8 cellular contexts compared by ENCODE assay signal in the genomic region with DNA sequence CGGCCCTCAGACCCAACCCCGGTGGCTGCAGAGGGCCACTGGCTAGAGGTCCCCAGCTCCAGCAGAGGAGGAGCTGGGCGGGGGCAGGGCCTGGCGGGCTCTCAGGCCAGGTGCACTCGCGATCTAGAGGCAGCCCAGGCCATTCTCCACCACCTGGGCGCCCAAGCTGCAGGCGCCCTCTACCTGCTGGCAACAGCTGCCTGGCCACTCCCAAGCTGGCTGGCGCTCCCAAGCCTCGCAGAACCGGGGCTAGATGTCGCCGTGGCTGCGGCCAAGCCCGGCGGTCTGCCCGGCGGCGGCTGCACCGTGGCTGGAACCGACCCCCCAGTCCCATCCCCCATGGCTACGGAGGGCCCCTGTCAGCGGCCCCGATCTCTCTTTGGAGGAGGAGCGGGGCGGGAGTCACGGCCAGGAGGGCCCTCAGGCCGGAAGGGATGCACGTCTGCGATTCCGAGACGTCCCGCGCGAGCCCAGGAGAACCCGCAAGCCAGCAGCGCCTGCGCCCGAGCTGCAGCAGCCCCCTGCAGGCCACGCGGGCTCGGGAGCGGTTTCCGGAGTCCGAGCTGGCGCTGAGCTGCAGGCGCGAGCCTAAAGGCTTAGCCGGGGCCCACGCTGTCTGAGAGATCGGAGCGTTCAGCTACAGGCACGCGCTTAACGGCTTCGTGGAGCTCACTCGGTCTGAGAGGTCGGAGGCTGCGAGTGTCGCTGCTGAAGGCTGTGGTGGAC. TPM values are rescaled to one million over a fixed set of nuclear protein-coding genes. Genes with fewer than 3 reads are reported as not detected.
A peak's percentile ranks its signal among the peaks of the same experiment; 100 is the strongest.
DNase-seq lines count a peak whose midpoint lies in the region; ATAC-seq and TF ChIP-seq lines count a peak whose summit lies in the region.

No MANE protein-coding gene starts in this region.

- WGBS in gastroesophageal sphincter (ENCODE audit: low coverage in 1 of 2), 2 donors, result no CpG with 5 or more reads among the region's 60 CpGs

- peaks cover 42% of the 10 kb centered on the region for H3K27me3 ChIP-seq in CD8-positive, alpha-beta T cell (ENCODE audit: insufficient read depth, low read length)
- H3K27me3 ChIP-seq in gastroesophageal sphincter, result peaks cover 99% of the 10 kb centered on the region

- intact Hi-C loops in CD8-positive, alpha-beta T cell (cut with DNase I, micrococcal nuclease), result loop anchor here (2.0 to 5.0 kb wide), 2 partner anchors 42 to 156 kb away; no protein-coding TSS in a partner anchor
- intact Hi-C loops in OCI-LY7 (cut with micrococcal nuclease; ENCODE audit: unreplicated experiment), result no loop called here
- intact Hi-C loops in activated naive CD4-positive, alpha-beta T cell treated with anti-CD3 and anti-CD28 coated beads for 36 hours (cut with micrococcal nuclease), result loop anchor here (1.0 to 5.0 kb wide), 2 partner anchors 44 to 298 kb away; no protein-coding TSS in a partner anchor

- no TSS peak for BruUV-seq in OCI-LY7 (replicated peaks; lab: Mats Ljungman, UMichigan)

- no peak overlapping the region for H3K27ac ChIP-seq in CD8-positive, alpha-beta T cell (ENCODE audit: low read depth, low read length)
- H3K27ac ChIP-seq in OCI-LY7 (ENCODE audit: low read depth, low read length, poor library complexity, severe bottlenecking) (no peak overlapping the region), gastroesophageal sphincter (no peak overlapping the region)

- peaks cover 23% of the 10 kb centered on the region for H3K4me1 ChIP-seq in CD8-positive, alpha-beta T cell (ENCODE audit: insufficient read depth, low read length)
- peaks cover 3% of the 10 kb centered on the region for H3K4me1 ChIP-seq in OCI-LY7 (ENCODE audit: insufficient read depth, low read length, poor library complexity, severe bottlenecking)
- H3K4me1 ChIP-seq in gastroesophageal sphincter, result peaks cover 3 to 30% (median 27%) of the 10 kb centered on the region in 3 donors

- no peak overlapping the region for H2AFZ ChIP-seq in OCI-LY7 (ENCODE audit: low read length)

- peak overlapping the region; percentile 59 for H3K4me3 ChIP-seq in CD8-positive, alpha-beta T cell (ENCODE audit: low read depth, low read length)
- H3K4me3 ChIP-seq in OCI-LY7 (ENCODE audit: low read depth, low read length, poor library complexity, severe bottlenecking) (peak overlapping the region; percentile 14), gastroesophageal sphincter (peak overlapping the region in 1 of 2 donors; percentile 22)

- H4K20me1 ChIP-seq in OCI-LY7 (ENCODE audit: insufficient read depth, low read length), result no peaks in the 10 kb centered on the region

- peaks cover 18% of the 10 kb centered on the region for H3K4me1 Mint-ChIP-seq in CD8-positive, alpha-beta T cell (ENCODE audit: low read depth)
- no peaks in the 10 kb centered on the region for H3K4me1 Mint-ChIP-seq in HFFc6 (ENCODE audit: low read depth)
- peaks cover 9% of the 10 kb centered on the region for H3K4me1 Mint-ChIP-seq in activated naive CD4-positive, alpha-beta T cell treated with anti-CD3 and anti-CD28 coated beads for 36 hours (ENCODE audit: low read depth)
- H3K4me1 Mint-ChIP-seq in osteocyte (ENCODE audit: unreplicated experiment), result peaks cover 7% of the 10 kb centered on the region

- peak overlapping the region; percentile 85 for H3K4me3 Mint-ChIP-seq in CD8-positive, alpha-beta T cell
- H3K4me3 Mint-ChIP-seq in HFFc6 (peak overlapping the region; percentile 30; the same call in 1 of the 2 replicates), osteocyte (ENCODE audit: unreplicated experiment) (peak overlapping the region; percentile 76)
- peak overlapping the region; percentile 81 for H3K4me3 Mint-ChIP-seq in activated naive CD4-positive, alpha-beta T cell treated with anti-CD3 and anti-CD28 coated beads for 36 hours

- CTCF ChIA-PET in CD8-positive, alpha-beta T cell (lab: Charles Lee), result interaction anchor here (0.6 kb wide), 1 partner anchor 16 kb away, joined by 3 read pairs; no protein-coding TSS in a partner anchor
- CTCF ChIA-PET in OCI-LY7 (lab: Charles Lee; ENCODE audit: unreplicated experiment), result interaction anchor here (0.6 kb wide), 1 partner anchor 216 kb away, joined by 3 read pairs; no protein-coding TSS in a partner anchor
- CTCF ChIA-PET in activated naive CD4-positive, alpha-beta T cell treated with anti-CD3 and anti-CD28 coated beads for 36 hours (lab: Charles Lee), result interaction anchor here (0.6 to 1.6 kb wide), 9 partner anchors 16 to 195 kb away, joined by 3 to 6 read pairs (median 3); partner anchors contain the start of gene IPPK

- peaks cover 44% of the 10 kb centered on the region for H3K27me3 Mint-ChIP-seq in CD8-positive, alpha-beta T cell (ENCODE audit: low read depth)
- H3K27me3 Mint-ChIP-seq in HFFc6 (ENCODE audit: insufficient read depth) (peaks cover 34% of the 10 kb centered on the region), osteocyte (ENCODE audit: unreplicated experiment) (peaks cover 60% of the 10 kb centered on the region)
- peaks cover 44% of the 10 kb centered on the region for H3K27me3 Mint-ChIP-seq in activated naive CD4-positive, alpha-beta T cell treated with anti-CD3 and anti-CD28 coated beads for 36 hours (ENCODE audit: low read depth)

- TF ChIP-seq CTCF in CD8-positive, alpha-beta T cell (IDR thresholded peaks at IDR 0.05), result no peak
- 0 out of 2 replicates have a peak, but pooled peaks have one; percentile 18 for TF ChIP-seq CTCF in HFFc6 (IDR thresholded peaks at IDR 0.05)
- TF ChIP-seq CTCF in OCI-LY7 (conservative IDR thresholded peaks at IDR 0.05; ENCODE audit: low read length), result peak; percentile 54
- TF ChIP-seq CTCF in gastroesophageal sphincter (IDR thresholded peaks at IDR 0.05), result peak in 3 of 4 experiments; percentile 23 to 46 (median 40)
- TF ChIP-seq CTCF in osteocyte (IDR thresholded peaks at IDR 0.05), result peak; percentile 46

- H3K27ac Mint-ChIP-seq in CD8-positive, alpha-beta T cell, result no peak overlapping the region
- H3K27ac Mint-ChIP-seq in HFFc6 (no peak overlapping the region), osteocyte (ENCODE audit: unreplicated experiment) (no peak overlapping the region)
- H3K27ac Mint-ChIP-seq in activated naive CD4-positive, alpha-beta T cell treated with anti-CD3 and anti-CD28 coated beads for 36 hours, result no peak overlapping the region

- POLR2A ChIA-PET in CD8-positive, alpha-beta T cell (lab: Charles Lee), result no interaction called here
- POLR2A ChIA-PET in OCI-LY7 (lab: Charles Lee), result no interaction called here

- H3K36me3 Mint-ChIP-seq in CD8-positive, alpha-beta T cell, result no peaks in the 10 kb centered on the region
- H3K36me3 Mint-ChIP-seq in HFFc6 (ENCODE audit: low read depth), result no peaks in the 10 kb centered on the region
- no peaks in the 10 kb centered on the region for H3K36me3 Mint-ChIP-seq in activated naive CD4-positive, alpha-beta T cell treated with anti-CD3 and anti-CD28 coated beads for 36 hours (ENCODE audit: low read depth)
- H3K36me3 Mint-ChIP-seq in osteocyte (ENCODE audit: unreplicated experiment), result no peaks in the 10 kb centered on the region

- no peaks in the 10 kb centered on the region for H3K9me3 ChIP-seq in CD8-positive, alpha-beta T cell (ENCODE audit: low read length)
- H3K9me3 ChIP-seq in OCI-LY7 (ENCODE audit: low read length) (no peaks in the 10 kb centered on the region), gastroesophageal sphincter (no peaks in the 10 kb centered on the region)

- no peak for TF ChIP-seq POLR2A in gastroesophageal sphincter (IDR thresholded peaks at IDR 0.05)

- no peaks in the 10 kb centered on the region for H3K79me2 ChIP-seq in OCI-LY7 (ENCODE audit: insufficient read depth, low read depth, low read length)

- H3K36me3 ChIP-seq in CD8-positive, alpha-beta T cell (ENCODE audit: insufficient read depth, low read length), result no peaks in the 10 kb centered on the region
- no peaks in the 10 kb centered on the region for H3K36me3 ChIP-seq in OCI-LY7 (ENCODE audit: insufficient read depth, low read length)
- H3K36me3 ChIP-seq in gastroesophageal sphincter, result no peaks in the 10 kb centered on the region

- TF ChIP-seq EP300 in gastroesophageal sphincter (IDR thresholded peaks at IDR 0.05), result no peak

- ATAC-seq in CD8-positive, alpha-beta T cell, result peak; percentile 54
- ATAC-seq in gastroesophageal sphincter (peak; percentile 84), HG03469 (IDR thresholded peaks at IDR 0.05; ENCODE audit: unreplicated experiment) (no peak), GM21515 (IDR thresholded peaks at IDR 0.05; ENCODE audit: unreplicated experiment) (no peak)

- H3K9me3 Mint-ChIP-seq in CD8-positive, alpha-beta T cell, result no peaks in the 10 kb centered on the region
- no peaks in the 10 kb centered on the region for H3K9me3 Mint-ChIP-seq in HFFc6
- no peaks in the 10 kb centered on the region for H3K9me3 Mint-ChIP-seq in activated naive CD4-positive, alpha-beta T cell treated with anti-CD3 and anti-CD28 coated beads for 36 hours
- no peaks in the 10 kb centered on the region for H3K9me3 Mint-ChIP-seq in osteocyte (ENCODE audit: unreplicated experiment)

- H3K9me2 ChIP-seq in OCI-LY7 (ENCODE audit: insufficient read depth, low read length), result no peaks in the 10 kb centered on the region

- peak in 5 of 7 experiments; percentile 34 to 70 (median 49) for DNase-seq in CD8-positive, alpha-beta T cell
- DNase-seq in HFFc6 (peak; percentile 16), OCI-LY7 (ENCODE audit: low spot score) (peak; percentile 35), osteocyte (ENCODE audit: extremely low spot score, unreplicated experiment) (peak; percentile 93)
- DNase-seq in activated naive CD4-positive, alpha-beta T cell treated with anti-CD3 and anti-CD28 coated beads for 36 hours, result peak; percentile 72

- H3K4me2 ChIP-seq in OCI-LY7 (ENCODE audit: low read length), result peak overlapping the region; percentile 48; the same call in 1 of the 2 replicates

RNA-seq across cellular contexts. Expression of gene BICD2, which starts 44.3 kb away (rescaled TPM):
- total RNA-seq in CD8-positive, alpha-beta T cell, result 10 to 100 TPM; 15.1 to 15.6 TPM
- 10 to 100 TPM; 32.4 to 38.6 (median 36.1) TPM for total RNA-seq in HFFc6 (2021; fragmentation: NEBNext Ultra II Directional; extraction: Animal tissue kit (Norgen Biotek cat#: 25700))
- 71.0 and 71.7 TPM in 2 replicates for total RNA-seq in OCI-LY7 (2014; rRNA removed; shearing (Covaris generic))
- total RNA-seq in OCI-LY7 (2022), result 46.5 and 53.9 TPM in 2 replicates
- 10 to 100 TPM; 11.2 to 12.0 TPM for total RNA-seq in activated naive CD4-positive, alpha-beta T cell treated with anti-CD3 and anti-CD28 coated beads for 36 hours
- total RNA-seq in gastroesophageal sphincter, result 10 to 100 TPM; 42.3 to 75.3 (median 51.8) TPM
- total RNA-seq in osteocyte, result 34.8 and 35.4 TPM in 2 replicates

Comparison
In these comparisons a context has a peak if more than half of its experiments do, and no peak if none do; other contexts are left out.
1. ATAC-seq: peak in CD8-positive, alpha-beta T cell (single experiment) and gastroesophageal sphincter (single experiment); none in HG03469 (single experiment) and GM21515 (single experiment).
2. DNase-seq: peak in every context shown above with its lines; median percentile 93 in osteocyte; 72 in activated naive CD4-positive, alpha-beta T cell treated with anti-CD3 and anti-CD28 coated beads for 36 hours; 49 in CD8-positive, alpha-beta T cell; 35 in OCI-LY7; 16 in HFFc6.
3. H3K4me3 Mint-ChIP-seq: peak in every context shown above with its lines; median percentile 85 in CD8-positive, alpha-beta T cell; 81 in activated naive CD4-positive, alpha-beta T cell treated with anti-CD3 and anti-CD28 coated beads for 36 hours; 76 in osteocyte; 30 in HFFc6.